Comparison of ENCODE assay signal across 15 cellular contexts in the genomic region with DNA sequence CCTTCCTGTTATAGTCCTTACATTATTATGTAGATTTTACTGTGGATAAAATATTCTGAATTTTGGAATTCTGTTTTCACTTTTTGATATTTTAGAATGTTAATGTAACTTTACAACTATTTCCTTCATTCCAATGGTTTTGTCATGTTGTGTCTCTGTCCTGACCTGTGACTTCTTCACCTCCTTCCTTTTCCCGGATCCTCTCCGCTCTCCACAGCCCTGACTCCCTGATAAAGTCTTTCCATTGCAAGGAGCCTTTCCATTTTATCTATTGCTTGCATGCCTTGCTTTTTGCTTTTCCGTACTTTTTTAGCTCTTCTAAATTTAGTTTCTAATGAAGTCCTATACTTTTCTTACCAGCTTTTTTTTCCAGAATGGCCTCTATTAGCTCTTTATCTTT.
DNase-seq lines count a peak whose midpoint lies in the region; ATAC-seq, FAIRE-seq and TF ChIP-seq lines count a peak whose summit lies in the region.
"Had no signal": no experiment of that assay in that cellular context is flagged by ENCODE, and none has a peak within 500 bp of the region (broad histone marks: within the 10 kb centered on the region; RNA-seq: fewer than 3 reads in every experiment).

No MANE protein-coding gene starts in this region.

- FAIRE-seq in G401.6 (lab: Jason Lieb, UNC): peak; percentile 54
- FAIRE-seq: GM12892, H1 had no signal

- H3K27me3 Mint-ChIP-seq in GM23338 (ENCODE audit: insufficient read depth, low read depth, poor library complexity) (no peaks in the 10 kb centered on the region), osteocyte (ENCODE audit: unreplicated experiment) (no peaks in the 10 kb centered on the region)

- peak; percentile 48 for ATAC-seq in GM23338
- ATAC-seq in GM18511 (IDR thresholded peaks at IDR 0.05; ENCODE audit: unreplicated experiment): no peak
- ATAC-seq: HCT116 had no signal

- H3K27me3 ChIP-seq in GM23338 (ENCODE audit: insufficient read depth): no peaks in the 10 kb centered on the region

- H4K20me1 ChIP-seq in GM23338 (replicated peaks; ENCODE audit: insufficient read depth): no peaks in the 10 kb centered on the region

- H3K4me1 Mint-ChIP-seq in GM23338: peaks cover 12% of the 10 kb centered on the region; the same call in 2 of the 3 replicates
- H3K4me1 Mint-ChIP-seq in osteocyte (ENCODE audit: unreplicated experiment): peaks cover 25% of the 10 kb centered on the region

- no peak overlapping the region for H3K4me2 ChIP-seq in GM23338

- H3K9me2 ChIP-seq in GM23338 (ENCODE audit: insufficient read depth): no peaks in the 10 kb centered on the region

- H3F3A ChIP-seq in GM23338 (replicated peaks; ENCODE audit: low read depth): no peaks in the 10 kb centered on the region

- H3K9me3 Mint-ChIP-seq in GM23338 (no peaks in the 10 kb centered on the region), osteocyte (ENCODE audit: unreplicated experiment) (no peaks in the 10 kb centered on the region)
- H3K9me3 Mint-ChIP-seq: CD4-positive, alpha-beta memory T cell had no signal

- H3K4me1 ChIP-seq in GM23338 (ENCODE audit: insufficient read depth): peaks cover 3% of the 10 kb centered on the region; the same call in 1 of the 2 replicates

- TF ChIP-seq CTCF in GM23338 (conservative IDR thresholded peaks at IDR 0.05; ENCODE audit: low read depth in 2 of 2) (no peak), VCaP (conservative IDR thresholded peaks at IDR 0.05) (no peak), osteocyte (IDR thresholded peaks at IDR 0.05) (no peak)

- no peaks in the 10 kb centered on the region for H3K36me3 Mint-ChIP-seq in GM23338 (ENCODE audit: low read depth)
- no peaks in the 10 kb centered on the region for H3K36me3 Mint-ChIP-seq in osteocyte (ENCODE audit: unreplicated experiment)
- H3K36me3 Mint-ChIP-seq: CD4-positive, alpha-beta memory T cell had no signal

- no peaks in the 10 kb centered on the region for H3K79me2 ChIP-seq in GM23338 (replicated peaks; ENCODE audit: insufficient read depth)

- H3K36me3 ChIP-seq in GM23338 (ENCODE audit: insufficient read depth): no peaks in the 10 kb centered on the region

- H3K27ac Mint-ChIP-seq in GM23338 (no peak overlapping the region), osteocyte (ENCODE audit: unreplicated experiment) (no peak overlapping the region)
- H3K27ac Mint-ChIP-seq: CD4-positive, alpha-beta memory T cell had no signal

- DNase-seq in GM23338 (ENCODE audit: low spot score) (peak; percentile 9), NCI-H128 (lab: John Stamatoyannopoulos, UW; ENCODE audit: unreplicated experiment) (no peak), osteocyte (ENCODE audit: extremely low spot score, unreplicated experiment) (no peak)
- DNase-seq: C1 segment of cervical spinal cord; Calu3; CD4-positive, alpha-beta memory T cell; COR-L47; DMS53; H7 had no signal

- H3K4me3 ChIP-seq in GM23338: no peak overlapping the region

- no peak overlapping the region for H3K27ac ChIP-seq in GM23338 (ENCODE audit: low read depth)
- peak overlapping the region; percentile 74 for H3K27ac ChIP-seq in VCaP

- H3K4me3 Mint-ChIP-seq in GM23338 (no peak overlapping the region), osteocyte (ENCODE audit: unreplicated experiment) (no peak overlapping the region)
- H3K4me3 Mint-ChIP-seq: CD4-positive, alpha-beta memory T cell had no signal

- peak overlapping the region; percentile 9; the same call in 1 of the 2 replicates for H2AFZ ChIP-seq in GM23338

TF ChIP-seq in GM23338, 12 proteins besides CTCF, POLR2A, EP300 and RAD21 (continues in another document):
- TF ChIP-seq EZH2 (IDR thresholded peaks at IDR 0.05; ENCODE audit: low read depth, unreplicated experiment): no peak
- no peak for TF ChIP-seq NANOG (IDR thresholded peaks at IDR 0.05; ENCODE audit: borderline replicate concordance)
- no peak for TF ChIP-seq ZNF331 (CRISPR knock-in tag; IDR thresholded peaks at IDR 0.05; ENCODE audit: low read depth)
- no peak for TF ChIP-seq JUNB (IDR thresholded peaks at IDR 0.05; ENCODE audit: unreplicated experiment)
- no peak for TF ChIP-seq POLR2AphosphoS5 (IDR thresholded peaks at IDR 0.05; ENCODE audit: low read depth)
- TF ChIP-seq, protein P1, sequence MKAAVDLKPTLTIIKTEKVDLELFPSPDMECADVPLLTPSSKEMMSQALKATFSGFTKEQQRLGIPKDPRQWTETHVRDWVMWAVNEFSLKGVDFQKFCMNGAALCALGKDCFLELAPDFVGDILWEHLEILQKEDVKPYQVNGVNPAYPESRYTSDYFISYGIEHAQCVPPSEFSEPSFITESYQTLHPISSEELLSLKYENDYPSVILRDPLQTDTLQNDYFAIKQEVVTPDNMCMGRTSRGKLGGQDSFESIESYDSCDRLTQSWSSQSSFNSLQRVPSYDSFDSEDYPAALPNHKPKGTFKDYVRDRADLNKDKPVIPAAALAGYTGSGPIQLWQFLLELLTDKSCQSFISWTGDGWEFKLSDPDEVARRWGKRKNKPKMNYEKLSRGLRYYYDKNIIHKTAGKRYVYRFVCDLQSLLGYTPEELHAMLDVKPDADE (IDR thresholded peaks at IDR 0.05): no peak
- TF ChIP-seq EZH2phosphoT487 (IDR thresholded peaks at IDR 0.05; ENCODE audit: unreplicated experiment): no peak
- TF ChIP-seq, protein P2, sequence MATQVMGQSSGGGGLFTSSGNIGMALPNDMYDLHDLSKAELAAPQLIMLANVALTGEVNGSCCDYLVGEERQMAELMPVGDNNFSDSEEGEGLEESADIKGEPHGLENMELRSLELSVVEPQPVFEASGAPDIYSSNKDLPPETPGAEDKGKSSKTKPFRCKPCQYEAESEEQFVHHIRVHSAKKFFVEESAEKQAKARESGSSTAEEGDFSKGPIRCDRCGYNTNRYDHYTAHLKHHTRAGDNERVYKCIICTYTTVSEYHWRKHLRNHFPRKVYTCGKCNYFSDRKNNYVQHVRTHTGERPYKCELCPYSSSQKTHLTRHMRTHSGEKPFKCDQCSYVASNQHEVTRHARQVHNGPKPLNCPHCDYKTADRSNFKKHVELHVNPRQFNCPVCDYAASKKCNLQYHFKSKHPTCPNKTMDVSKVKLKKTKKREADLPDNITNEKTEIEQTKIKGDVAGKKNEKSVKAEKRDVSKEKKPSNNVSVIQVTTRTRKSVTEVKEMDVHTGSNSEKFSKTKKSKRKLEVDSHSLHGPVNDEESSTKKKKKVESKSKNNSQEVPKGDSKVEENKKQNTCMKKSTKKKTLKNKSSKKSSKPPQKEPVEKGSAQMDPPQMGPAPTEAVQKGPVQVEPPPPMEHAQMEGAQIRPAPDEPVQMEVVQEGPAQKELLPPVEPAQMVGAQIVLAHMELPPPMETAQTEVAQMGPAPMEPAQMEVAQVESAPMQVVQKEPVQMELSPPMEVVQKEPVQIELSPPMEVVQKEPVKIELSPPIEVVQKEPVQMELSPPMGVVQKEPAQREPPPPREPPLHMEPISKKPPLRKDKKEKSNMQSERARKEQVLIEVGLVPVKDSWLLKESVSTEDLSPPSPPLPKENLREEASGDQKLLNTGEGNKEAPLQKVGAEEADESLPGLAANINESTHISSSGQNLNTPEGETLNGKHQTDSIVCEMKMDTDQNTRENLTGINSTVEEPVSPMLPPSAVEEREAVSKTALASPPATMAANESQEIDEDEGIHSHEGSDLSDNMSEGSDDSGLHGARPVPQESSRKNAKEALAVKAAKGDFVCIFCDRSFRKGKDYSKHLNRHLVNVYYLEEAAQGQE (IDR thresholded peaks at IDR 0.05; ENCODE audit: unreplicated experiment): no peak
- no peak for TF ChIP-seq ZNF114 (CRISPR knock-in tag; IDR thresholded peaks at IDR 0.05)
- no peak for TF ChIP-seq STAT1 (IDR thresholded peaks at IDR 0.05; ENCODE audit: unreplicated experiment)
- TF ChIP-seq CREB1 (CRISPR knock-in tag; IDR thresholded peaks at IDR 0.05; ENCODE audit: low read depth): no peak
